ENCODE assay signal across 8 cellular contexts in genomic region chr15:67253517-67254237, GRCh38. TPM values are rescaled to one million over a fixed set of nuclear protein-coding genes. Genes with fewer than 3 reads are reported as not detected.
DNase-seq lines count a peak whose midpoint lies in the region; ATAC-seq and TF ChIP-seq lines count a peak whose summit lies in the region.

No MANE protein-coding gene starts in this region.

- TF ChIP-seq POLR2A in thyroid gland (IDR thresholded peaks at IDR 0.05) = no peak

- peaks cover 0 to 12% of the 10 kb centered on the region in 2 donors for H3K36me3 Mint-ChIP-seq in CD4-positive, alpha-beta memory T cell

- H3K9me3 ChIP-seq in CD4-positive, alpha-beta memory T cell (ENCODE audit: control insufficient read depth in 1 of 2, low read length in 2 of 2) = no peaks in the 10 kb centered on the region
- H3K9me3 ChIP-seq in left lung (no peaks in the 10 kb centered on the region), thyroid gland (no peaks in the 10 kb centered on the region)

- no peak for ATAC-seq in left lung
- ATAC-seq in HG02840 (IDR thresholded peaks at IDR 0.05; ENCODE audit: low FRiP score, unreplicated experiment) = no peak
- ATAC-seq in GM18870 (IDR thresholded peaks at IDR 0.05; ENCODE audit: unreplicated experiment) = no peak

- intact Hi-C loops in CD4-positive, alpha-beta memory T cell (cut with micrococcal nuclease) = loop anchor here (1.0 to 10.0 kb wide), 4 partner anchors 12 to 801 kb away; partner anchors contain the start of genes PIAS1, RNU6-1 and SMAD3
- intact Hi-C loops in left lung (cut with DNase I) (no loop called here), thyroid gland (cut with DNase I) (loop anchor here (10.0 kb wide), 1 partner anchor 189 kb away; the partner anchor contains the start of gene SMAD3)

- peak overlapping the region; percentile 85 for H3K27ac ChIP-seq in CD4-positive, alpha-beta memory T cell (ENCODE audit: low read depth, low read length)
- H3K27ac ChIP-seq in angular gyrus (ENCODE audit: low read depth, low read length) (peak overlapping the region; percentile 24), left lung (peak overlapping the region; percentile 65 to 90), thyroid gland (peak overlapping the region; percentile 67 to 88 (median 81))

- peak overlapping the region; percentile 89 to 99 (median 96) for H3K27ac Mint-ChIP-seq in CD4-positive, alpha-beta memory T cell

- POLR2A ChIA-PET in CD4-positive, alpha-beta memory T cell (lab: Charles Lee; ENCODE audit: partially characterized antibody) = interaction anchor here (0.6 to 1.6 kb wide), 13 partner anchors 9 to 307 kb away, joined by 3 to 25 read pairs (median 4); partner anchors contain the start of gene MAP2K5

- H3K9me3 Mint-ChIP-seq in CD4-positive, alpha-beta memory T cell = no peaks in the 10 kb centered on the region

- TF ChIP-seq CTCF in left lung (IDR thresholded peaks at IDR 0.05) = no peak
- TF ChIP-seq CTCF in thyroid gland (IDR thresholded peaks at IDR 0.05) = no peak

- no peaks in the 10 kb centered on the region for H3K36me3 ChIP-seq in CD4-positive, alpha-beta memory T cell (ENCODE audit: insufficient read depth, low read length)
- H3K36me3 ChIP-seq in left lung (no peaks in the 10 kb centered on the region), thyroid gland (no peaks in the 10 kb centered on the region)

- peak overlapping the region; percentile 96 to 98 for H3K4me3 ChIP-seq in CD4-positive, alpha-beta memory T cell (ENCODE audit: low read length in 2 of 2)
- H3K4me3 ChIP-seq in Jurkat, Clone E6-1 (ENCODE audit: low read length) = peak overlapping the region; percentile 94
- H3K4me3 ChIP-seq in left lung (peak overlapping the region; percentile 86 to 98), thyroid gland (replicated peaks in 1 of 3) (peak overlapping the region; percentile 31 to 99 (median 81))

- no peaks in the 10 kb centered on the region for H3K27me3 ChIP-seq in CD4-positive, alpha-beta memory T cell (ENCODE audit: insufficient read depth, low read length)
- H3K27me3 ChIP-seq in left lung (no peaks in the 10 kb centered on the region), thyroid gland (no peaks in the 10 kb centered on the region)

- no peaks in the 10 kb centered on the region for H3K27me3 Mint-ChIP-seq in CD4-positive, alpha-beta memory T cell

- H3K4me1 Mint-ChIP-seq in CD4-positive, alpha-beta memory T cell = peaks cover 27 to 57% (median 42%) of the 10 kb centered on the region in 4 donors

- H3K4me3 Mint-ChIP-seq in CD4-positive, alpha-beta memory T cell = peak overlapping the region; percentile 96 to 99 (median 98)

- 22 to 33% methylated on average over 16 of the region's 16 CpGs for WGBS in thyroid gland, 2 donors

- CTCF ChIA-PET in CD4-positive, alpha-beta memory T cell (lab: Charles Lee; ENCODE audit: partially characterized antibody) = interaction anchor here (1.5 to 2.6 kb wide), 2 partner anchors 10 to 14 kb away, joined by 4 to 14 read pairs; no protein-coding TSS in a partner anchor

- DNase-seq in CD4-positive, alpha-beta memory T cell = no peak
- no peak for DNase-seq in Jurkat, Clone E6-1 (ENCODE audit: low read depth, low spot score)
- DNase-seq in left lung (no peak), thyroid gland (no peak)
- DNase-seq in activated CD4-positive, alpha-beta T cell treated with anti-CD3 and anti-CD28 coated beads for 1 hour = no peak

- H3K4me1 ChIP-seq in CD4-positive, alpha-beta memory T cell (ENCODE audit: insufficient read depth, low read length) = peaks cover 34% of the 10 kb centered on the region
- H3K4me1 ChIP-seq in left lung (peaks cover 0 to 22% of the 10 kb centered on the region in 2 donors), thyroid gland (peaks cover 5 to 23% of the 10 kb centered on the region in 2 donors)

RNA-seq across cellular contexts. Expression of gene AAGAB, which starts 0.8 kb away (rescaled TPM):
- total RNA-seq in CD4-positive, alpha-beta memory T cell = 10 to 100 TPM; 30.2 to 30.3 TPM
- 10 to 100 TPM; 43.5 to 71.0 TPM for polyA plus RNA-seq in CD4-positive, alpha-beta memory T cell
- 57.0 TPM for polyA plus RNA-seq in Jurkat, Clone E6-1 (2012; ENCODE audit: insufficient read depth, insufficient read length)
- total RNA-seq in left lung = 10 to 100 TPM; 35.5 to 42.4 TPM
- total RNA-seq in thyroid gland = 10 to 100 TPM; 53.7 to 61.9 (median 54.6) TPM

RNA-seq across cellular contexts. Expression of gene IQCH, which starts 0.9 kb away (rescaled TPM):
- 1 to 10 TPM; 1.1 to 2.1 TPM for total RNA-seq in CD4-positive, alpha-beta memory T cell
- 1 to 10 TPM in 1 of 2 donors, under 1 TPM in 1; 0.99 to 1.9 TPM for polyA plus RNA-seq in CD4-positive, alpha-beta memory T cell
- 4.5 TPM for polyA plus RNA-seq in Jurkat, Clone E6-1 (2012; ENCODE audit: insufficient read depth, insufficient read length)
- total RNA-seq in left lung (1 to 10 TPM; 1.6 to 3.2 TPM), thyroid gland (10 to 100 TPM in 2 of 4 donors, 1 to 10 TPM in 2; 9.6 to 13.7 (median 11.8) TPM)

Comparison
In these comparisons a context has a peak if more than half of its experiments do, and no peak if none do; other contexts are left out.
1. H3K27ac ChIP-seq: peak in every context shown above with its lines; median percentile 85 in CD4-positive, alpha-beta memory T cell; 81 in thyroid gland; 78 in left lung; 24 in angular gyrus.
2. intact Hi-C loops: an anchor here in CD4-positive, alpha-beta memory T cell (1.0 to 10.0 kb wide) and thyroid gland (10.0 kb wide); none called in left lung.